In the genomic region with DNA sequence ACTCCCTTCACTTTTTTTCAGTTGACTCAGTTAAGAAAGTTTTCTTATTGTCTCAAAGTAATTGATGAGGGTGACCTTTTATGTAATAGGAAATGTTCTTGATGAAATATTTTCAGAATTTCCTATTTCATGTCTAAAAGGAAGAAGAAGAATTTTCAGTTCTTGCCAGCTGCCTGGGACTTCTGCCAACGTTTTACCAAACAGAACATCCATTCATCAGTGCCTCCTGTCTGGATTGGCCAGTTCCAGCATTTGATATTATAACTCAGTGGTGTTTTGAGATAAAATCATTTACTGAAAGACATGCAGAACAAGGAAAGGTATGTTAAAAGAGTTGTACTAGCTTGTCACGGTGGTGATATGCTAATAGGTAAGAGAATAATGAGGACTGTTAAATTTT, we compare ENCODE assay signal across 9 cellular contexts.
DNase-seq lines count a peak whose midpoint lies in the region; ATAC-seq and TF ChIP-seq lines count a peak whose summit lies in the region.
"Had no signal": no experiment of that assay in that cellular context is flagged by ENCODE, and none has a peak within 500 bp of the region (broad histone marks: within the 10 kb centered on the region; RNA-seq: fewer than 3 reads in every experiment).

No MANE protein-coding gene starts in this region.

- no peak overlapping the region for H3K4me3 Mint-ChIP-seq in GM23338

- no peak for TF ChIP-seq EP300 in Ishikawa (IDR thresholded peaks at IDR 0.05; ENCODE audit: borderline replicate concordance)

- TF ChIP-seq CTCF in choroid plexus epithelial cell (conservative IDR thresholded peaks at IDR 0.05; ENCODE audit: low read depth, low read length), result no peak
- no peak for TF ChIP-seq CTCF in GM23338 (conservative IDR thresholded peaks at IDR 0.05; ENCODE audit: low read depth in 2 of 2)

- peaks cover 23% of the 10 kb centered on the region for H3K4me1 ChIP-seq in GM23338 (ENCODE audit: insufficient read depth)
- H3K4me1 ChIP-seq: parathyroid adenoma had no signal

- H3K4me2 ChIP-seq in GM23338, result no peak overlapping the region

- H3K36me3 ChIP-seq in GM23338 (ENCODE audit: insufficient read depth), result 0 out of 2 replicates have a peak, but pooled peaks cover 3% of the 10 kb centered on the region

- H3K27me3 ChIP-seq in GM23338 (ENCODE audit: insufficient read depth), result no peaks in the 10 kb centered on the region

- no peak for TF ChIP-seq RAD21 in Ishikawa (IDR thresholded peaks at IDR 0.05; ENCODE audit: low read depth)

- ATAC-seq in GM23338 (no peak), HG03520 (IDR thresholded peaks at IDR 0.05; ENCODE audit: unreplicated experiment) (no peak)

- H3K4me1 Mint-ChIP-seq in GM23338, result peaks cover 22% of the 10 kb centered on the region

- H3K79me2 ChIP-seq in GM23338 (replicated peaks; ENCODE audit: insufficient read depth), result no peaks in the 10 kb centered on the region
- H3K79me2 ChIP-seq: parathyroid adenoma had no signal

- no peak overlapping the region for H3K27ac Mint-ChIP-seq in GM23338

- no peaks in the 10 kb centered on the region for H3F3A ChIP-seq in GM23338 (replicated peaks; ENCODE audit: low read depth)

- peaks cover 39% of the 10 kb centered on the region for H3K36me3 Mint-ChIP-seq in GM23338 (ENCODE audit: low read depth)

- H4K20me1 ChIP-seq in GM23338 (replicated peaks; ENCODE audit: insufficient read depth), result no peaks in the 10 kb centered on the region

- no peak overlapping the region for H3K27ac ChIP-seq in GM23338 (ENCODE audit: low read depth)
- H3K27ac ChIP-seq: parathyroid adenoma had no signal

- H3K4me3 ChIP-seq in choroid plexus epithelial cell (ENCODE audit: low read depth, low read length), result no peak overlapping the region
- no peak overlapping the region for H3K4me3 ChIP-seq in GM23338

- H3K9me2 ChIP-seq in GM23338 (ENCODE audit: insufficient read depth), result no peaks in the 10 kb centered on the region

- H3K9me3 Mint-ChIP-seq in GM23338, result peaks cover 18% of the 10 kb centered on the region; the same call in 2 of the 3 replicates

- peak; percentile 19 for DNase-seq in AG08396 (ENCODE audit: low spot score)
- peak; percentile 93 for DNase-seq in choroid plexus epithelial cell (ENCODE audit: low read depth)
- DNase-seq in midbrain (lab: John Stamatoyannopoulos, UW), result peak; percentile 76
- DNase-seq in GM23338 (ENCODE audit: low spot score), result no peak
- no peak for DNase-seq in NCI-H2227 treated with DMSO at 0.1 percent for 48 hours (lab: John Stamatoyannopoulos, UW)
- no peak for DNase-seq in glomerular visceral epithelial cell (ENCODE audit: extremely low spot score)

- H3K27me3 Mint-ChIP-seq in GM23338 (ENCODE audit: insufficient read depth, low read depth, poor library complexity), result no peaks in the 10 kb centered on the region

- no peak overlapping the region for H2AFZ ChIP-seq in GM23338
- H2AFZ ChIP-seq: parathyroid adenoma had no signal

TF ChIP-seq in Ishikawa, 13 proteins besides CTCF, POLR2A, EP300 and RAD21:
- TF ChIP-seq ZBTB7A (IDR thresholded peaks at IDR 0.05; ENCODE audit: low read depth), result no peak
- TF ChIP-seq, protein P1, sequence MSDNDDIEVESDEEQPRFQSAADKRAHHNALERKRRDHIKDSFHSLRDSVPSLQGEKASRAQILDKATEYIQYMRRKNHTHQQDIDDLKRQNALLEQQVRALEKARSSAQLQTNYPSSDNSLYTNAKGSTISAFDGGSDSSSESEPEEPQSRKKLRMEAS (IDR thresholded peaks at IDR 0.05), result no peak
- no peak for TF ChIP-seq EGR1 (IDR thresholded peaks at IDR 0.05)
- peak; percentile 54; the same call in 1 of the 2 replicates for TF ChIP-seq NFIC (IDR thresholded peaks at IDR 0.05)

TF ChIP-seq in GM23338, 12 proteins besides CTCF, POLR2A, EP300 and RAD21:
- TF ChIP-seq CREB1 (CRISPR knock-in tag; IDR thresholded peaks at IDR 0.05; ENCODE audit: low read depth), result no peak
TF ChIP-seq in GM23338: peak in this region for 0.

Comparison
In these comparisons a context has a peak if more than half of its experiments do, and no peak if none do; other contexts are left out.
1. DNase-seq: peak in AG08396 (single experiment), choroid plexus epithelial cell (single experiment) and midbrain (single experiment); none in GM23338 (single experiment), NCI-H2227 treated with DMSO at 0.1 percent for 48 hours (single experiment) and glomerular visceral epithelial cell (single experiment).